Comparison of ENCODE assay signal across 28 cellular contexts in the genomic region with DNA sequence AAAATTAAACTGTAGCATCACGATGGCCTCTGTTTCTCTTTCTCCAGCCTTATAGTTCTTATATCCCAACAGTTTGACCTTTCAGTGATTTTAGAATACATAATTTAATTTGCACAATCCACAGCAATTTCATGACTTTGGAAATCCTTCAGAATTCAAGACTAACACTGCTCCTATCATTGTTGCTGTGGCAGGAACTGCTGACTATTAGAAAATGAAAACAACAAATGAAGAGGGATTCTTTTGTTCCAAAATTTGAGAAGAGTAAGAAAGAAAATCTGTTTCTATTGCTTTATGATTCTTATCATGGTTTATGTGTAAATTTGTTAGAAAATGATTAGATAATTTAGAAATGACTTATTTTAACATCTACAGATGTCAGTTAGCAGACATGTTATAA.
"Had no signal": no experiment of that assay in that cellular context is flagged by ENCODE, and none has a peak within 500 bp of the region (broad histone marks: within the 10 kb centered on the region; RNA-seq: fewer than 3 reads in every experiment).

No MANE protein-coding gene starts in this region.

- H3K27ac Mint-ChIP-seq: dendritic cell treated with granulocyte-macrophage colony-stimulating factor and Interleukin-4, amounts not matched to agents 40 ng/mL and 50 ng/mL, for 4 days; effector memory CD8-positive, alpha-beta T cell; endodermal cell; mesothelial cell of epicardium; naive B cell had no signal

- H3K36me3 ChIP-seq: colonic mucosa, esophagus squamous epithelium, gastrocnemius medialis, heart right ventricle, left lung, lower lobe of right lung had no signal

- H3K9me3 ChIP-seq: colonic mucosa, gastrocnemius medialis, lower lobe of right lung had no signal

- H3K4me3 ChIP-seq: colonic mucosa, esophagus squamous epithelium, gastrocnemius medialis, heart right ventricle, left lung, lower lobe of right lung, mucosa of descending colon had no signal

- H3K27me3 ChIP-seq: colonic mucosa, esophagus squamous epithelium, gastrocnemius medialis, heart right ventricle, left lung had no signal

- H3K4me1 Mint-ChIP-seq: endodermal cell, mesothelial cell of epicardium, naive B cell had no signal

- H3K27ac ChIP-seq: colonic mucosa, epithelial cell of prostate, esophagus squamous epithelium, gastrocnemius medialis, heart right ventricle, left lung, lower lobe of right lung had no signal

- H3K27me3 Mint-ChIP-seq: dendritic cell treated with granulocyte-macrophage colony-stimulating factor and Interleukin-4, amounts not matched to agents 40 ng/mL and 50 ng/mL, for 4 days; effector memory CD8-positive, alpha-beta T cell; naive B cell had no signal

- FAIRE-seq: endometrium, islet of Langerhans, keratinocyte had no signal

- ATAC-seq: effector memory CD8-positive, alpha-beta T cell; esophagus mucosa; gastrocnemius medialis; heart right ventricle; left cardiac atrium; left lung; left ventricle myocardium superior; lower lobe of right lung; mucosa of descending colon had no signal

- H3K4me1 ChIP-seq: colonic mucosa, esophagus squamous epithelium, gastrocnemius medialis, heart right ventricle, left lung, lower lobe of right lung had no signal

- H3K36me3 Mint-ChIP-seq: mesothelial cell of epicardium, naive B cell had no signal

- H3K4me3 Mint-ChIP-seq: dendritic cell treated with granulocyte-macrophage colony-stimulating factor and Interleukin-4, amounts not matched to agents 40 ng/mL and 50 ng/mL, for 4 days; effector memory CD8-positive, alpha-beta T cell; endodermal cell; mesothelial cell of epicardium; naive B cell had no signal

- DNase-seq: colonic mucosa; cortex of kidney; effector CD8-positive, alpha-beta T cell; effector memory CD8-positive, alpha-beta T cell; endodermal cell; erythroblast; esophagus squamous epithelium; foreskin fibroblast; foreskin melanocyte; gastrocnemius medialis; glutamatergic neuron; head of caudate nucleus; heart right ventricle; hippocampal formation; left cardiac atrium; left lung; left ventricle myocardium superior; lower lobe of right lung; mesenchymal stem cell; mucosa of descending colon; naive B cell had no signal
